Comparison of ENCODE assay signal across 8 cellular contexts in genomic region chr17:27631409-27631755, GRCh38. TPM values are rescaled to one million over a fixed set of nuclear protein-coding genes. Genes with fewer than 3 reads are reported as not detected.
DNase-seq lines count a peak whose midpoint lies in the region; ATAC-seq and TF ChIP-seq lines count a peak whose summit lies in the region.

No MANE protein-coding gene starts in this region.

- in situ Hi-C loops in mammary epithelial cell (cut with MboI; ENCODE audit: low sequenced_read_pairs in 2 of 2) (no loop called here), brain microvascular endothelial cell (cut with HindIII; ENCODE audit: low pct_ligation_motif_present, low sequenced_read_pairs) (no loop called here)

- 6% methylated on average over 5 of the region's 6 CpGs for WGBS in mammary epithelial cell (ENCODE audit: low coverage, missing lambda C conversion rate)
- WGBS in sigmoid colon, 2 donors, result 9 to 18% methylated on average over 6 of the region's 6 CpGs

- CTCF ChIA-PET in mammary epithelial cell (lab: Charles Lee; ENCODE audit: low non-redundant PET), result no interaction called here

- H3K4me3 Mint-ChIP-seq in activated T-cell treated with anti-CD3 and anti-CD28 coated beads, Interleukin-2, amount 50 U/mL, for 24 hours, result peak overlapping the region; percentile 71

- H3K4me1 ChIP-seq in mammary epithelial cell (ENCODE audit: insufficient read depth, low read length), result peaks cover 21% of the 10 kb centered on the region
- H3K4me1 ChIP-seq in sigmoid colon, result peaks cover 0 to 24% (median 23%) of the 10 kb centered on the region in 4 donors

- no TSS peak for BruUV-seq in mammary epithelial cell (replicated peaks; lab: Mats Ljungman, UMichigan)

- H3K9me3 ChIP-seq in mammary epithelial cell (replicated peaks; ENCODE audit: insufficient read depth, low read length) (no peaks in the 10 kb centered on the region), sigmoid colon (no peaks in the 10 kb centered on the region)

- H3K27ac Mint-ChIP-seq in activated T-cell treated with anti-CD3 and anti-CD28 coated beads, Interleukin-2, amount 50 U/mL, for 24 hours, result peak overlapping the region; percentile 91

- H3K36me3 ChIP-seq in mammary epithelial cell (ENCODE audit: insufficient read depth, low read length) (no peaks in the 10 kb centered on the region), sigmoid colon (peaks cover 0 to under 1% (median 0%) of the 10 kb centered on the region in 4 donors), brain microvascular endothelial cell (replicated peaks) (peaks cover 5% of the 10 kb centered on the region)

- H3K36me3 Mint-ChIP-seq in activated T-cell treated with anti-CD3 and anti-CD28 coated beads, Interleukin-2, amount 50 U/mL, for 24 hours (ENCODE audit: low read depth), result peaks cover 35% of the 10 kb centered on the region

- TF ChIP-seq EP300 in sigmoid colon (IDR thresholded peaks at IDR 0.05), result no peak

- H3K27me3 ChIP-seq in mammary epithelial cell (ENCODE audit: insufficient read depth, low read length) (peaks cover 3% of the 10 kb centered on the region), sigmoid colon (no peaks in the 10 kb centered on the region), brain microvascular endothelial cell (replicated peaks) (no peaks in the 10 kb centered on the region)

- TF ChIP-seq CTCF in mammary epithelial cell (conservative IDR thresholded peaks at IDR 0.05 in 1 of 2, IDR thresholded peaks at IDR 0.05 in 1 of 2; ENCODE audit: extremely low read depth in 1 of 2, insufficient read depth in 1 of 2, low read depth in 1 of 2, low read length in 2 of 2) (no peak), sigmoid colon (IDR thresholded peaks at IDR 0.05) (no peak), brain microvascular endothelial cell (IDR thresholded peaks at IDR 0.05; ENCODE audit: low read depth, low read length, missing control alignments) (no peak)

- H3K4me1 Mint-ChIP-seq in activated T-cell treated with anti-CD3 and anti-CD28 coated beads, Interleukin-2, amount 50 U/mL, for 24 hours (ENCODE audit: low read depth), result peaks cover 41% of the 10 kb centered on the region

- peak; percentile 18 for ATAC-seq in HG03571 (IDR thresholded peaks at IDR 0.05; ENCODE audit: unreplicated experiment)

- no peak for DNase-seq in activated T-cell treated with anti-CD3 and anti-CD28 coated beads, Interleukin-2, amount 50 U/mL, for 24 hours
- DNase-seq in activated T-cell treated with anti-CD3 and anti-CD28 coated beads for 4 hours, result no peak
- peak; percentile 67 for DNase-seq in mammary epithelial cell
- no peak for DNase-seq in sigmoid colon
- no peak for DNase-seq in brain microvascular endothelial cell
- no peak for DNase-seq in occipital lobe (lab: John Stamatoyannopoulos, UW)
- no peak for DNase-seq in NCI-H1105 (lab: John Stamatoyannopoulos, UW)

- H3K27ac ChIP-seq in mammary epithelial cell (ENCODE audit: insufficient read depth, low read depth, low read length) (no peak overlapping the region), sigmoid colon (peak overlapping the region; percentile 56 to 69 (median 62)), brain microvascular endothelial cell (no peak overlapping the region)

- peak overlapping the region; percentile 48 for H3K4me2 ChIP-seq in mammary epithelial cell (ENCODE audit: insufficient read depth, low read depth, low read length)

- intact Hi-C loops in mammary epithelial cell (cut with micrococcal nuclease) (no loop called here), sigmoid colon (cut with DNase I) (no loop called here)

- no peaks in the 10 kb centered on the region for H3K9me3 Mint-ChIP-seq in activated T-cell treated with anti-CD3 and anti-CD28 coated beads, Interleukin-2, amount 50 U/mL, for 24 hours

- dilution Hi-C loops in mammary epithelial cell (cut with HindIII; ENCODE audit: low sequenced_read_pairs), result no loop called here

- H3K9ac ChIP-seq in mammary epithelial cell (ENCODE audit: insufficient read depth, low read length), result no peak overlapping the region

- no peaks in the 10 kb centered on the region for H3K79me2 ChIP-seq in mammary epithelial cell (ENCODE audit: insufficient read depth, low read length)

- TF ChIP-seq POLR2A in sigmoid colon (IDR thresholded peaks at IDR 0.05), result no peak

- H4K20me1 ChIP-seq in mammary epithelial cell (ENCODE audit: insufficient read depth, low read length), result no peaks in the 10 kb centered on the region

- H2AFZ ChIP-seq in mammary epithelial cell (ENCODE audit: low read depth, low read length), result peak overlapping the region; percentile 17

- no peaks in the 10 kb centered on the region for H3K27me3 Mint-ChIP-seq in activated T-cell treated with anti-CD3 and anti-CD28 coated beads, Interleukin-2, amount 50 U/mL, for 24 hours

- H3K4me3 ChIP-seq in mammary epithelial cell (replicated peaks in 1 of 3; ENCODE audit: insufficient read depth in 1 of 3, low read depth in 2 of 3, low read length in 3 of 3), result no peak overlapping the region
- peak overlapping the region in 3 of 4 donors; percentile 31 to 41 (median 31) for H3K4me3 ChIP-seq in sigmoid colon
- H3K4me3 ChIP-seq in brain microvascular endothelial cell (ENCODE audit: low read depth, low read length), result no peak overlapping the region

RNA-seq across cellular contexts. Expression of gene LGALS9, which starts 0.4 kb away (rescaled TPM):
- total RNA-seq in mammary epithelial cell (under 1 TPM; 0.17 to 0.47 TPM), sigmoid colon (10 to 100 TPM; 17.8 to 33.2 (median 22.2) TPM), occipital lobe (1.9 TPM)
- polyA plus RNA-seq in mammary epithelial cell (0.75 TPM), sigmoid colon (100 to 1,000 TPM; 333 to 476 (median 455) TPM)
- polyA minus RNA-seq in mammary epithelial cell, result not detected

Comparison
In these comparisons a context has a peak if more than half of its experiments do, and no peak if none do; other contexts are left out.
1. H3K27ac ChIP-seq: peak in sigmoid colon (4 of 4); none in mammary epithelial cell (single experiment) and brain microvascular endothelial cell (single experiment).
2. H3K4me3 ChIP-seq: peak in sigmoid colon (3 of 4); none in mammary epithelial cell (0 of 3) and brain microvascular endothelial cell (single experiment).